ENCODE assay signal across 8 cellular contexts in the genomic region with DNA sequence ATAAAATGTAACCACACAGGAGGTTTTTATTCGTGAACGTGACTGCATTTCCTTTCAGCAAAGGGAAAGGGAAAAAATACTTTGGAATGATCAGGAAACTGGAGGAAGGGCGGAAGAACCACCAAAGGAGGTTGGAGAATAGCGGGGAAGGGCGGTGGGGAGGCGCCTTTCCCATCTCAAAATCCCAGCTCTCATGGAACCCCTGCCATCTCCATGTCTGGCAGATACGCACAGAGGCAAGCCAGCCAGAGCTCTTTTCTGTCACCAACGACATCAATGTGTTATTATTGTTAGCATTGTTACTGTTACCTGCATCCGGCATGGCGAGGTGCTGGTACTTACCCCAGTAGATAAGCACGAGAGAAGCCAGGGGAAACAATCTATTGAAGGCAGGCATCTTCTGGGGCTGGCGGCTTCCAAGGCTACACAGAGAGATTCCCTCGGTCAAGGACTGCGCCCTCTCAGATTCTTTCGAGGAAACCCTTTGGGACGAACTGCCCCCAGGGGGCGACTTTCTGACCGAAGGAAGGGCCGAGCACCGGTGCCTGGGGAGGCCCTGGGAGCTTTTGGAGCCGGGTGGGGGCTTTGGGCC. TPM values are rescaled to one million over a fixed set of nuclear protein-coding genes. Genes with fewer than 3 reads are reported as not detected.
DNase-seq lines count a peak whose midpoint lies in the region; ATAC-seq and TF ChIP-seq lines count a peak whose summit lies in the region.

No MANE protein-coding gene starts in this region.

- no peak for ATAC-seq in activated CD8-positive, alpha-beta memory T cell treated with anti-CD3 and anti-CD28 coated beads, Interleukin-2, amount 10 ng/mL, durations not matched to agents 7 days and 5 days
- ATAC-seq in T-cell (replicated peaks in 1 of 4) (peak in 1 of 4 experiments; percentile 11), GM21423 (IDR thresholded peaks at IDR 0.05; ENCODE audit: unreplicated experiment) (no peak), HG02840 (IDR thresholded peaks at IDR 0.05; ENCODE audit: low FRiP score, unreplicated experiment) (no peak)
- ATAC-seq in stimulated activated naive CD8-positive, alpha-beta T cell treated with anti-CD3 and anti-CD28 coated beads, Interleukin-15, amount 100 ng/mL, for 72 hours, result peak; percentile 44

- CTCF ChIA-PET in activated CD8-positive, alpha-beta memory T cell treated with anti-CD3 and anti-CD28 coated beads, Interleukin-2, amount 10 ng/mL, durations not matched to agents 7 days and 5 days (lab: Charles Lee), result interaction anchor here (1.0 kb wide), 1 partner anchor 13 kb away, joined by 5 read pairs; no protein-coding TSS in a partner anchor
- CTCF ChIA-PET in T-cell (lab: Charles Lee), result interaction anchor here (0.6 to 1.3 kb wide), 3 partner anchors 33 to 103 kb away, joined by 3 to 6 read pairs (median 5); no protein-coding TSS in a partner anchor

- H3K36me3 Mint-ChIP-seq in activated CD8-positive, alpha-beta memory T cell treated with anti-CD3 and anti-CD28 coated beads, Interleukin-2, amount 10 ng/mL, durations not matched to agents 7 days and 5 days, result peaks cover 1% of the 10 kb centered on the region
- no peaks in the 10 kb centered on the region for H3K36me3 Mint-ChIP-seq in T-cell

- H3K27me3 Mint-ChIP-seq in activated CD8-positive, alpha-beta memory T cell treated with anti-CD3 and anti-CD28 coated beads, Interleukin-2, amount 10 ng/mL, durations not matched to agents 7 days and 5 days, result peaks cover 47% of the 10 kb centered on the region
- H3K27me3 Mint-ChIP-seq in T-cell, result peaks cover 40 to 51% of the 10 kb centered on the region in 2 donors
- H3K27me3 Mint-ChIP-seq in stimulated activated naive CD8-positive, alpha-beta T cell treated with anti-CD3 and anti-CD28 coated beads, Interleukin-15, amount 100 ng/mL, for 72 hours, result peaks cover 60% of the 10 kb centered on the region

- no peaks in the 10 kb centered on the region for H3K9me3 Mint-ChIP-seq in activated CD8-positive, alpha-beta memory T cell treated with anti-CD3 and anti-CD28 coated beads, Interleukin-2, amount 10 ng/mL, durations not matched to agents 7 days and 5 days (ENCODE audit: low read depth)
- peaks cover under 1 to 9% (median 8%) of the 10 kb centered on the region in 3 donors for H3K9me3 Mint-ChIP-seq in T-cell
- H3K9me3 Mint-ChIP-seq in stimulated activated naive CD8-positive, alpha-beta T cell treated with anti-CD3 and anti-CD28 coated beads, Interleukin-15, amount 100 ng/mL, for 72 hours, result peaks cover 5 to 8% of the 10 kb centered on the region in 2 donors

- peaks cover 5% of the 10 kb centered on the region for H3K4me1 Mint-ChIP-seq in activated CD8-positive, alpha-beta memory T cell treated with anti-CD3 and anti-CD28 coated beads, Interleukin-2, amount 10 ng/mL, durations not matched to agents 7 days and 5 days
- peaks cover 10 to 18% (median 10%) of the 10 kb centered on the region in 3 donors for H3K4me1 Mint-ChIP-seq in T-cell
- peaks cover 6% of the 10 kb centered on the region for H3K4me1 Mint-ChIP-seq in stimulated activated naive CD8-positive, alpha-beta T cell treated with anti-CD3 and anti-CD28 coated beads, Interleukin-15, amount 100 ng/mL, for 72 hours

- no peak overlapping the region for H3K27ac Mint-ChIP-seq in activated CD8-positive, alpha-beta memory T cell treated with anti-CD3 and anti-CD28 coated beads, Interleukin-2, amount 10 ng/mL, durations not matched to agents 7 days and 5 days
- no peak overlapping the region for H3K27ac Mint-ChIP-seq in T-cell
- no peak overlapping the region for H3K27ac Mint-ChIP-seq in stimulated activated naive CD8-positive, alpha-beta T cell treated with anti-CD3 and anti-CD28 coated beads, Interleukin-15, amount 100 ng/mL, for 72 hours

- H3K27me3 ChIP-seq in right atrium auricular region, result no peaks in the 10 kb centered on the region

- H3K9me3 ChIP-seq in right atrium auricular region, result no peaks in the 10 kb centered on the region

- H3K4me3 Mint-ChIP-seq in activated CD8-positive, alpha-beta memory T cell treated with anti-CD3 and anti-CD28 coated beads, Interleukin-2, amount 10 ng/mL, durations not matched to agents 7 days and 5 days, result peak overlapping the region; percentile 60
- peak overlapping the region; percentile 62 to 66 (median 64) for H3K4me3 Mint-ChIP-seq in T-cell
- H3K4me3 Mint-ChIP-seq in stimulated activated naive CD8-positive, alpha-beta T cell treated with anti-CD3 and anti-CD28 coated beads, Interleukin-15, amount 100 ng/mL, for 72 hours, result peak overlapping the region; percentile 61 to 64

- no peak for DNase-seq in activated CD8-positive, alpha-beta memory T cell treated with anti-CD3 and anti-CD28 coated beads, Interleukin-2, amount 10 ng/mL, durations not matched to agents 7 days and 5 days
- no peak for DNase-seq in activated CD8-positive, alpha-beta memory T cell treated with anti-CD3 and anti-CD28 coated beads, Interleukin-2, amount 50 U/mL, for 4 hours
- DNase-seq in T-cell (no peak), right atrium auricular region (ENCODE audit: low spot score) (no peak), Kasumi-1 (lab: John Stamatoyannopoulos, UW) (no peak)
- no peak for DNase-seq in stimulated activated naive CD8-positive, alpha-beta T cell treated with anti-CD3 and anti-CD28 coated beads, Interleukin-15, amount 100 ng/mL, for 72 hours

- peaks cover 0 to 22% of the 10 kb centered on the region in 2 donors for H3K4me1 ChIP-seq in right atrium auricular region

- H3K27ac ChIP-seq in right atrium auricular region, result peak overlapping the region; percentile 71 to 73

- POLR2A ChIA-PET in T-cell (lab: Charles Lee), result no interaction called here

- TF ChIP-seq CTCF in right atrium auricular region (IDR thresholded peaks at IDR 0.05), result no peak

- H3K4me3 ChIP-seq in right atrium auricular region, result peak overlapping the region; percentile 50 to 66

- H3K36me3 ChIP-seq in right atrium auricular region, result no peaks in the 10 kb centered on the region

RNA-seq across cellular contexts. Expression of a gene that starts 0.9 kb away (rescaled TPM):
- total RNA-seq in activated CD8-positive, alpha-beta memory T cell treated with anti-CD3 and anti-CD28 coated beads, Interleukin-2, amount 10 ng/mL, durations not matched to agents 7 days and 5 days, result not detected
- total RNA-seq in T-cell (not detected), right atrium auricular region (under 1 TPM; 0.31 to 0.70 TPM)
